Comparison of ENCODE assay signal across 14 cellular contexts in the genomic region with DNA sequence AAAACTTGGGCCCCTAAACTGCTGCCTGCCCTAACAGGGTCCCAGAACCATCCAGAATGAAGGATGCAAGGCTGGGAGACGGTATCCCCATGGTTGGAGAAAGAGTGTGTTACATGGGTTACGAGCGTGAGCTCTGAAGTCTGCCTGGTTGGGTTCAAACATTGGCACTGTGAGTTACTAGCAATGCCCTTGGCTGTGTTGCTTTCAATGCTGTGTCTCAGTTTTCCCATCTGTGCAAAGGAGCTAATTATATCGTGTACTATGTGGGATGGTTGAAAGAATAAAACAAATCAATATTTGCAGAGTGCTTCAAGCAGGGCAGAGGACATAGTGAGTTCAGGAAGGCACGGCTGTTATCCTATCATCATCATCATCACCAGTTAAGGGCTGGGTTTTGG.
DNase-seq lines count a peak whose midpoint lies in the region; ATAC-seq and TF ChIP-seq lines count a peak whose summit lies in the region.
"Had no signal": no experiment of that assay in that cellular context is flagged by ENCODE, and none has a peak within 500 bp of the region (broad histone marks: within the 10 kb centered on the region; RNA-seq: fewer than 3 reads in every experiment).

No MANE protein-coding gene starts in this region.

- ATAC-seq in heart right ventricle (no peak), mucosa of descending colon (no peak)
- ATAC-seq in activated naive CD8-positive, alpha-beta T cell treated with anti-CD3 and anti-CD28 coated beads, Interleukin-2, amount 50 U/mL, for 24 hours: no peak
- ATAC-seq: naive thymus-derived CD8-positive, alpha-beta T cell had no signal

- H3K36me3 Mint-ChIP-seq in chondrocyte (ENCODE audit: low read depth) (peaks cover 3% of the 10 kb centered on the region), nephron progenitor cell (ENCODE audit: low read depth) (no peaks in the 10 kb centered on the region)
- H3K36me3 Mint-ChIP-seq in activated naive CD8-positive, alpha-beta T cell treated with anti-CD3 and anti-CD28 coated beads, Interleukin-2, amount 50 U/mL, for 24 hours (ENCODE audit: low read depth): no peaks in the 10 kb centered on the region

- TF ChIP-seq CTCF in heart right ventricle (IDR thresholded peaks at IDR 0.05) (no peak), chondrocyte (IDR thresholded peaks at IDR 0.05) (no peak), nephron progenitor cell (IDR thresholded peaks at IDR 0.05) (no peak), uterus (IDR thresholded peaks at IDR 0.05) (no peak), mucosa of descending colon (IDR thresholded peaks at IDR 0.05) (no peak)

- no peak for TF ChIP-seq POLR2A in uterus (IDR thresholded peaks at IDR 0.05)

- H3K4me3 Mint-ChIP-seq in chondrocyte (ENCODE audit: unreplicated experiment) (no peak overlapping the region), nephron progenitor cell (peak overlapping the region; percentile 49)
- no peak overlapping the region for H3K4me3 Mint-ChIP-seq in activated naive CD8-positive, alpha-beta T cell treated with anti-CD3 and anti-CD28 coated beads, Interleukin-2, amount 50 U/mL, for 24 hours
- H3K4me3 Mint-ChIP-seq: naive thymus-derived CD8-positive, alpha-beta T cell had no signal

- no peaks in the 10 kb centered on the region for H3K9me3 Mint-ChIP-seq in chondrocyte (ENCODE audit: low read depth)
- no peaks in the 10 kb centered on the region for H3K9me3 Mint-ChIP-seq in nephron progenitor cell
- no peaks in the 10 kb centered on the region for H3K9me3 Mint-ChIP-seq in activated naive CD8-positive, alpha-beta T cell treated with anti-CD3 and anti-CD28 coated beads, Interleukin-2, amount 50 U/mL, for 24 hours
- H3K9me3 Mint-ChIP-seq: naive thymus-derived CD8-positive, alpha-beta T cell had no signal

- H3K27me3 ChIP-seq in heart right ventricle: no peaks in the 10 kb centered on the region
- H3K27me3 ChIP-seq in uterus: no peaks in the 10 kb centered on the region

- H3K27ac Mint-ChIP-seq in chondrocyte (ENCODE audit: unreplicated experiment) (peak overlapping the region; percentile 89), nephron progenitor cell (peak overlapping the region; percentile 94)
- H3K27ac Mint-ChIP-seq in activated naive CD8-positive, alpha-beta T cell treated with anti-CD3 and anti-CD28 coated beads, Interleukin-2, amount 50 U/mL, for 24 hours: no peak overlapping the region

- H3K9me3 ChIP-seq in heart right ventricle: no peaks in the 10 kb centered on the region
- no peaks in the 10 kb centered on the region for H3K9me3 ChIP-seq in uterus
- no peaks in the 10 kb centered on the region for H3K9me3 ChIP-seq in mucosa of descending colon

- H3K27ac ChIP-seq in heart right ventricle: peak overlapping the region in 8 of 10 donors; percentile 53 to 91 (median 65)
- H3K27ac ChIP-seq in uterus: peak overlapping the region; percentile 78

- WGBS in heart right ventricle, 2 donors: 87 to 92% methylated on average over 5 of the region's 5 CpGs

- H3K4me1 Mint-ChIP-seq in chondrocyte (ENCODE audit: low read depth): peaks cover 84% of the 10 kb centered on the region
- peaks cover 96% of the 10 kb centered on the region for H3K4me1 Mint-ChIP-seq in nephron progenitor cell
- no peaks in the 10 kb centered on the region for H3K4me1 Mint-ChIP-seq in activated naive CD8-positive, alpha-beta T cell treated with anti-CD3 and anti-CD28 coated beads, Interleukin-2, amount 50 U/mL, for 24 hours

- intact Hi-C loops in heart right ventricle (cut with DNase I): loop anchor here in 2 of 10 donors (5.0 to 10.0 kb wide), 2 partner anchors 36 to 209 kb away; no protein-coding TSS in a partner anchor
- intact Hi-C loops in cardiac septum (cut with DNase I): no loop called here
- intact Hi-C loops in uterus (cut with DNase I; ENCODE audit: low total_unique reads): no loop called here
- intact Hi-C loops in mucosa of descending colon (cut with DNase I, micrococcal nuclease): no loop called here

- H3K4me1 ChIP-seq in heart right ventricle (peaks cover 80 to 100% (median 100%) of the 10 kb centered on the region in 9 donors), uterus (peaks cover 34 to 51% of the 10 kb centered on the region in 2 donors), mucosa of descending colon (ENCODE audit: low read depth) (peaks cover 61% of the 10 kb centered on the region)

- no peaks in the 10 kb centered on the region for H3K27me3 Mint-ChIP-seq in chondrocyte (ENCODE audit: low read depth)
- no peaks in the 10 kb centered on the region for H3K27me3 Mint-ChIP-seq in nephron progenitor cell (ENCODE audit: low read depth, poor library complexity)
- no peaks in the 10 kb centered on the region for H3K27me3 Mint-ChIP-seq in activated naive CD8-positive, alpha-beta T cell treated with anti-CD3 and anti-CD28 coated beads, Interleukin-2, amount 50 U/mL, for 24 hours
- H3K27me3 Mint-ChIP-seq: naive thymus-derived CD8-positive, alpha-beta T cell had no signal

- H3K36me3 ChIP-seq in heart right ventricle (peaks cover 0 to 21% (median 8%) of the 10 kb centered on the region in 9 donors), uterus (no peaks in the 10 kb centered on the region), mucosa of descending colon (ENCODE audit: low read depth) (no peaks in the 10 kb centered on the region)

- H3K4me3 ChIP-seq in heart right ventricle (no peak overlapping the region), uterus (no peak overlapping the region), mucosa of descending colon (no peak overlapping the region)

- DNase-seq in heart right ventricle (no peak), cardiac septum (ENCODE audit: low spot score) (no peak), chondrocyte (ENCODE audit: low spot score) (no peak), nephron progenitor cell (no peak), uterus (no peak), mucosa of descending colon (no peak), superior temporal gyrus (ENCODE audit: extremely low spot score) (no peak)
- DNase-seq in activated naive CD8-positive, alpha-beta T cell treated with anti-CD3 and anti-CD28 coated beads, Interleukin-2, amount 50 U/mL, for 24 hours: no peak
- DNase-seq: activated CD4-positive, alpha-beta T cell treated with anti-CD3 and anti-CD28 coated beads, Interleukin-2, amount 50 U/mL, for 1 hour; activated T-cell treated with anti-CD3 and anti-CD28 coated beads, Interleukin-2, amount 50 U/mL, for 48 hours; effector CD4-positive, alpha-beta T cell; H7; naive thymus-derived CD8-positive, alpha-beta T cell; OCI-M1 had no signal
